ENCODE assay signal across 8 cellular contexts in the genomic region with DNA sequence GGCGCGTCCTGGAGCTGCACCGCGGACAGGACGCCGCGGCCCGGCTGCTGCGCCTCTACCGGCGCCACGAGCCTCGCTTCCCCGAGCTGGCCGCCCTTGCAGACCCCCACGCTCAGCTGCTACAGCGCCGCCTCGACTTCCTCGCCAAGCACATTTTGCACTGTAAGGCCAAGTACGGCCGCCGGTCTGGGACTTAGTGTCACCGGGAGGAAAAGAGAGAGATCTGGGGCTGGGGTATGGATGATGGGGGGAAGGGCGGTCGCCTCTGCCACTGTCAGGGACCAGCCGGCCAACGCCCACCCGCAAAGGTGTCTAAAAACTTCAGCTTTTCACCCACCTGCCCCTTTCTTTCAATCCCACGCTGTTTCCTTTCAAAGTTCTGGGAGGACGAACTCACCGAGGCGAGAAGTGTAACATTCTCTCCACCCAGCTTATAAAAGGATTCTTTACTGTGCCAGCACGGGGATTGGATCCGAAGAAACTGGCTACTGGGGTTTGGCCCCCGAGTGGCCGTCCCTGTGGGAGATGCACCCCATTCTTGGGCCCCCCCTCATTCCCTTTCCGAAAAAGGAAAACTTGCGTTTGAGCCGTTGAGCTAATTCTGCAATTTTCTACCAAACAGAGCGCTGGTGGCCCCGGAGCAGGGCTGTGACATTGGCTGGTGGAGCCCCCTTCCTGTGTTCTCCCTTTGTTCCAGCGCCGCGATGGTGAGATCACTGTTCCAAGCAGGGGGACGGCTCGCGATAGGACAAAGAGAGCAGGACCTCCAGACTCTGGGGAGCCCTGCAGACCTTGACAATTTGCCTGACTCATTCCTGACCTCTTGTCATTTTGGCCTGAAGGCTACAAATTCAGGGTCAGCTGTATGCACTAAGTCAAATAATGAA. TPM values are rescaled to one million over a fixed set of nuclear protein-coding genes. Genes with fewer than 3 reads are reported as not detected.
DNase-seq lines count a peak whose midpoint lies in the region; ATAC-seq lines count a peak whose summit lies in the region.

No MANE protein-coding gene starts in this region.

- peak overlapping the region; percentile 90 to 99 (median 95) for H3K9ac ChIP-seq in BLaER1 treated with 17β-estradiol and CSF1 and Interleukin-3, amounts not matched to agents 10 nM and 100 nM
- peak overlapping the region; percentile 84 for H3K9ac ChIP-seq in iPS-18a (ENCODE audit: low read length)
- H3K9ac ChIP-seq in skeletal muscle tissue (ENCODE audit: low read depth in 1 of 3, low read length in 3 of 3): peak overlapping the region; percentile 23 to 68 (median 51)

- ATAC-seq in GM19324 (IDR thresholded peaks at IDR 0.05; ENCODE audit: low FRiP score, unreplicated experiment): peak; percentile 18
- ATAC-seq in GM18861 (IDR thresholded peaks at IDR 0.05; ENCODE audit: unreplicated experiment): no peak
- no peak for ATAC-seq in HG03175 (IDR thresholded peaks at IDR 0.05; ENCODE audit: unreplicated experiment)

- no peaks in the 10 kb centered on the region for H3K27me3 ChIP-seq in BLaER1 treated with 17β-estradiol and CSF1 and Interleukin-3, amounts not matched to agents 10 nM and 100 nM
- peaks cover 27% of the 10 kb centered on the region for H3K27me3 ChIP-seq in iPS-18a (ENCODE audit: control insufficient read depth, insufficient read depth, low read length)
- peaks cover 0 to 18% (median 8%) of the 10 kb centered on the region in 3 donors for H3K27me3 ChIP-seq in skeletal muscle tissue (ENCODE audit: control insufficient read depth in 3 of 3, insufficient read depth in 3 of 3, low read length in 3 of 3)

- H4K20me1 ChIP-seq in BLaER1 treated with 17β-estradiol and CSF1 and Interleukin-3, amounts not matched to agents 10 nM and 100 nM: peaks cover 0 to 48% (median 19%) of the 10 kb centered on the region in 11 experiments; a peak in 12 of 22 replicates

- H3K4me1 ChIP-seq in BLaER1 treated with 17β-estradiol and CSF1 and Interleukin-3, amounts not matched to agents 10 nM and 100 nM: peaks cover 46 to 55% (median 49%) of the 10 kb centered on the region in 10 experiments
- H3K4me1 ChIP-seq in iPS-18a (ENCODE audit: control insufficient read depth, low read depth, low read length) (peaks cover 46% of the 10 kb centered on the region), skeletal muscle tissue (ENCODE audit: control insufficient read depth in 3 of 3, insufficient read depth in 3 of 3, low read length in 3 of 3) (peaks cover 20 to 24% (median 21%) of the 10 kb centered on the region in 3 donors)

- H3K36me3 ChIP-seq in BLaER1 treated with 17β-estradiol and CSF1 and Interleukin-3, amounts not matched to agents 10 nM and 100 nM: peaks cover 0 to 13% (median 0%) of the 10 kb centered on the region in 11 experiments; a peak in 4 of 22 replicates
- no peaks in the 10 kb centered on the region for H3K36me3 ChIP-seq in iPS-18a (ENCODE audit: control insufficient read depth, low read depth, low read length)
- no peaks in the 10 kb centered on the region for H3K36me3 ChIP-seq in skeletal muscle tissue (ENCODE audit: control insufficient read depth in 3 of 3, insufficient read depth in 3 of 3, low read length in 3 of 3)

- peak overlapping the region; percentile 85 to 99 (median 97) for H3K4me2 ChIP-seq in BLaER1 treated with 17β-estradiol and CSF1 and Interleukin-3, amounts not matched to agents 10 nM and 100 nM

- DNase-seq in NCI-H1694 (lab: John Stamatoyannopoulos, UW) (peak; percentile 25), astrocyte of the hippocampus (ENCODE audit: low read depth, low spot score) (peak; percentile 79)

- no peaks in the 10 kb centered on the region for H3K9me3 ChIP-seq in BLaER1 treated with 17β-estradiol and CSF1 and Interleukin-3, amounts not matched to agents 10 nM and 100 nM (replicated peaks in 1 of 11)
- no peaks in the 10 kb centered on the region for H3K9me3 ChIP-seq in iPS-18a (ENCODE audit: control insufficient read depth, low read depth, low read length)
- H3K9me3 ChIP-seq in skeletal muscle tissue (ENCODE audit: control insufficient read depth in 3 of 3, low read length in 3 of 3): no peaks in the 10 kb centered on the region

- peak overlapping the region; percentile 68 to 89 (median 82) for H3K4me3 ChIP-seq in BLaER1 treated with 17β-estradiol and CSF1 and Interleukin-3, amounts not matched to agents 10 nM and 100 nM
- H3K4me3 ChIP-seq in iPS-18a (ENCODE audit: low read length) (peak overlapping the region; percentile 87), skeletal muscle tissue (ENCODE audit: low read length in 3 of 3) (peak overlapping the region; percentile 62 to 74 (median 73))

- H3K27ac ChIP-seq in BLaER1 treated with 17β-estradiol and CSF1 and Interleukin-3, amounts not matched to agents 10 nM and 100 nM: peak overlapping the region; percentile 23 to 97 (median 95); a peak in 21 of 22 replicates
- H3K27ac ChIP-seq in iPS-18a (ENCODE audit: low read length) (no peak overlapping the region), skeletal muscle tissue (ENCODE audit: low read depth, low read length) (no peak overlapping the region)

RNA-seq across cellular contexts. Expression of a gene that starts 1.7 kb away (rescaled TPM):
- total RNA-seq in skeletal muscle tissue: 6.3 TPM

RNA-seq across cellular contexts. Expression of a gene that starts 42.6 kb away (rescaled TPM):
- total RNA-seq in skeletal muscle tissue: 11.5 TPM

Comparison
In these comparisons a context has a peak if more than half of its experiments do, and no peak if none do; other contexts are left out.
1. H3K27ac ChIP-seq: peak in BLaER1 treated with 17β-estradiol and CSF1 and Interleukin-3, amounts not matched to agents 10 nM and 100 nM (11 of 11); none in iPS-18a (single experiment) and skeletal muscle tissue (single experiment).
2. Peak in every context shown above with its lines, with median percentiles within 50 percentile points of each other: H3K4me3 ChIP-seq and H3K9ac ChIP-seq.